ENCODE assay signal across 1 cellular context in the genomic region with DNA sequence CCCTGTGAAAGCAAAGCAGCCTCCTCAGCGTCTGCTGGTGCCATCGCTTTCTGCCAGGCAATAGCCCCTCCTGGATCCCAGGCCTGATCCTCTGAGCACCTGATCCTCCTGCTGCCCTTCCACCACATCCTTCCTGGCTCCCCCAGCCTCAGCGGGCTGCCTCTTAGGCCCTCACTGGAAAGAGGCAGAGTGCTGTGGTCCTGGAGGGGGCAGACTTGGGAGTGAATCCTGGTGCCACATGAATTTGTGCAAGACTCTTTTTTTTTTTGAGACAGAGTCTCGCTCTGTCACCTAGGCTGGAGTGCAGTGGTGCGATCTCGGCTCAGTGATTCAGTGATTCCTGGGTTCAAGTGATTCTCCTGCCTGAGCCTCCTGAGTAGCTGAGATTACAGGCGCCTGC.
TF ChIP-seq lines count a peak whose summit lies in the region.

No MANE protein-coding gene starts in this region.

TF ChIP-seq in HepG2, 621 proteins besides CTCF, POLR2A, EP300 and RAD21:
- TF ChIP-seq ZNF598 (CRISPR knock-in tag; IDR thresholded peaks at IDR 0.05; ENCODE audit: borderline replicate concordance): no peak
- no peak for TF ChIP-seq TAF1 (CRISPR knock-in tag; IDR thresholded peaks at IDR 0.05)
- TF ChIP-seq ZNF768 (CRISPR knock-in tag; IDR thresholded peaks at IDR 0.05): 0 out of 2 replicates have a peak, but pooled peaks have one; percentile 14
- TF ChIP-seq ZNF326 (CRISPR knock-in tag; IDR thresholded peaks at IDR 0.05; ENCODE audit: borderline replicate concordance): no peak
- no peak for TF ChIP-seq SRF (IDR thresholded peaks at IDR 0.05; ENCODE audit: low read depth, low read length)
TF ChIP-seq in HepG2: peak in this region for 1.
